Comparison of ENCODE assay signal across 1 cellular context in the genomic region with DNA sequence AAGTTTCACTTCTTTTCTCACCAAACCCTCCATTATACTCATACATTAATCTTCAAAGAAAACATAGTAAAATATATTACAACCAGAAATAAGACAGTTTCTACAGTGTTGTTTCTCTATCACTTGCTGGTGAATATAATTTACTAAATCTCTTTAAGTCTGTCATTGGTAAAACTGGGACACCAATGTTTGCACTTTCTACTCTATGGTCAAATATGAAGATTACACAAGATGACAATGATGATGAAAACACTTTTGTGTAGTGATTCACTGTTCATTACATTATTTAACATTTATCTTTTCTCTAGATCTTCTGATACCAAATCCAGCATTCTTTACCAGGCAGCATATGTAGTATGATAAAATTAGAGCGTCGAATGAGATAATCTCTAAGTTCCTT.
TF ChIP-seq lines count a peak whose summit lies in the region.

No MANE protein-coding gene starts in this region.

TF ChIP-seq in SK-N-SH, 30 proteins besides CTCF, POLR2A, EP300 and RAD21 (continued from another document):
- TF ChIP-seq, protein P1, sequence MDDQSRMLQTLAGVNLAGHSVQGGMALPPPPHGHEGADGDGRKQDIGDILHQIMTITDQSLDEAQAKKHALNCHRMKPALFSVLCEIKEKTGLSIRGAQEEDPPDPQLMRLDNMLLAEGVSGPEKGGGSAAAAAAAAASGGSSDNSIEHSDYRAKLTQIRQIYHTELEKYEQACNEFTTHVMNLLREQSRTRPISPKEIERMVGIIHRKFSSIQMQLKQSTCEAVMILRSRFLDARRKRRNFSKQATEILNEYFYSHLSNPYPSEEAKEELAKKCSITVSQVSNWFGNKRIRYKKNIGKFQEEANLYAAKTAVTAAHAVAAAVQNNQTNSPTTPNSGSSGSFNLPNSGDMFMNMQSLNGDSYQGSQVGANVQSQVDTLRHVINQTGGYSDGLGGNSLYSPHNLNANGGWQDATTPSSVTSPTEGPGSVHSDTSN (IDR thresholded peaks at IDR 0.05), result no peak
